Comparison of ENCODE assay signal across 23 cellular contexts in the genomic region with DNA sequence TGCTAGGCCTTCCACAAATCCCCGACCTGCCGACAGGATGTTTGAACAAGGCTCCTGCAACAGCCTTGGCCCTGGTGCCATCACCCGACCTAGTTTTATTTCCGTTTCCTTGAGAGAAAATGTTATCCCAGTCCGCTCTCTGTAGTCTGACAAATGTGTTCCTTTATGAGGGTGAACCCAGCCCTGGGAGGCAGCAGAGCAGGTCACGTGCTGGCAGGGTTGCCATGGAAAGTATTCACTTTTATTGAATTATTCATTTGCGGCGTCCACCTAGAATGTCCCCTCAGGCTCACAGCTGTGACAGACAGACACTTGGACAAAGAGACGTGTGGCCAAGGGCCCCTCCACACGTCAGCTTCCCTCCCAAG.
DNase-seq lines count a peak whose midpoint lies in the region; ATAC-seq and TF ChIP-seq lines count a peak whose summit lies in the region.
"Had no signal": no experiment of that assay in that cellular context is flagged by ENCODE, and none has a peak within 500 bp of the region (broad histone marks: within the 10 kb centered on the region; RNA-seq: fewer than 3 reads in every experiment).

No MANE protein-coding gene starts in this region.

- H4K5ac ChIP-seq in H9 (ENCODE audit: insufficient read length, low read depth, low read length), result no peak overlapping the region

- H3K56ac ChIP-seq in H9 (ENCODE audit: insufficient read length, low read depth, low read length), result no peak overlapping the region

- H2AK5ac ChIP-seq in H9 (ENCODE audit: insufficient read length, low read length), result no peak overlapping the region

- H3T11ph ChIP-seq in H9 (ENCODE audit: low read length), result no peak overlapping the region

- H2BK5ac ChIP-seq in H9 (ENCODE audit: insufficient read length, low read length), result no peak overlapping the region

- H4K8ac ChIP-seq in H9 (replicated peaks; ENCODE audit: insufficient read length, low read depth, low read length), result no peak overlapping the region

- H3K27me3 Mint-ChIP-seq in H9 (ENCODE audit: low read depth) (peaks cover 3% of the 10 kb centered on the region), progenitor cell of endocrine pancreas (peaks cover 42% of the 10 kb centered on the region)

- H3K23me2 ChIP-seq in H9 (ENCODE audit: insufficient read length, low read depth, low read length, poor library complexity, severe bottlenecking), result no peaks in the 10 kb centered on the region

- H3K27ac Mint-ChIP-seq in H9, result peak overlapping the region in 2 of 3 experiments; percentile 8 to 84; a peak in 2 of 7 replicates
- peak overlapping the region; percentile 10 for H3K27ac Mint-ChIP-seq in progenitor cell of endocrine pancreas
- H3K27ac Mint-ChIP-seq: CD4-positive, CD25-positive, alpha-beta regulatory T cell had no signal

- H4K20me1 ChIP-seq in H9 (ENCODE audit: control insufficient read depth, insufficient read depth, insufficient read length), result no peaks in the 10 kb centered on the region
- H4K20me1 ChIP-seq: BLaER1 had no signal

- H3K27ac ChIP-seq in H9 (ENCODE audit: insufficient read length, low read depth, low read length) (no peak overlapping the region), WERI-Rb-1 (peak overlapping the region; percentile 45)
- H3K27ac ChIP-seq: BLaER1 had no signal

- no peaks in the 10 kb centered on the region for H3K36me3 ChIP-seq in WERI-Rb-1
- H3K36me3 ChIP-seq: BLaER1 had no signal

- no CpG with 5 or more reads among the region's 10 CpGs for WGBS in H9 (ENCODE audit: extremely low coverage, insufficient read length, low lambda C conversion rate)

- H2BK12ac ChIP-seq in H9 (ENCODE audit: insufficient read length, low read depth, low read length), result no peak overlapping the region

- DNase-seq in H9 (no peak), WERI-Rb-1 (no peak), left kidney (ENCODE audit: low read depth, low spot score) (peak; percentile 63), progenitor cell of endocrine pancreas (ENCODE audit: low spot score, unreplicated experiment) (no peak), SKM-1 (lab: John Stamatoyannopoulos, UW; ENCODE audit: unreplicated experiment) (no peak), NCI-H2081 treated with DMSO at 0.1 percent for 48 hours (lab: John Stamatoyannopoulos, UW) (no peak), UCSD-AML1 (lab: John Stamatoyannopoulos, UW; ENCODE audit: unreplicated experiment) (no peak)
- DNase-seq: CD4-positive, CD25-positive, alpha-beta regulatory T cell; DMS153; DND-41; HCEC 1CT; Karpas-422; NCI-H1105; NCI-H1436 treated with DMSO at 0.1 percent for 48 hours; NCI-H2107; NCI-H446; NCI-H524 treated with DMSO at 0.1 percent for 48 hours; NCI-H774; PC-3; SK-N-SH had no signal

- H3K9me3 ChIP-seq in H9 (ENCODE audit: control insufficient read depth, low read depth, low read length) (no peaks in the 10 kb centered on the region), WERI-Rb-1 (ENCODE audit: severe bottlenecking) (no peaks in the 10 kb centered on the region)
- H3K9me3 ChIP-seq: BLaER1, SK-N-SH had no signal

- no peak for TF ChIP-seq CTCF in H9 (conservative IDR thresholded peaks at IDR 0.05)
- TF ChIP-seq CTCF in WERI-Rb-1 (IDR thresholded peaks at IDR 0.05; ENCODE audit: low read depth, low read length), result no peak
- no peak for TF ChIP-seq CTCF in progenitor cell of endocrine pancreas (IDR thresholded peaks at IDR 0.05; ENCODE audit: unreplicated experiment)

- peaks cover 5% of the 10 kb centered on the region; the same call in 1 of the 2 replicates for H3K4me1 ChIP-seq in H9 (ENCODE audit: insufficient read depth, low read length)

- no peaks in the 10 kb centered on the region for H3K36me3 Mint-ChIP-seq in H9 (ENCODE audit: insufficient read depth in 1 of 3, low read depth in 3 of 3)
- H3K36me3 Mint-ChIP-seq in progenitor cell of endocrine pancreas (ENCODE audit: insufficient read depth), result no peaks in the 10 kb centered on the region
- H3K36me3 Mint-ChIP-seq: CD4-positive, CD25-positive, alpha-beta regulatory T cell had no signal

- H2BK120ac ChIP-seq in H9 (ENCODE audit: low read depth, low read length, poor library complexity, severe bottlenecking), result no peak overlapping the region

- H3K79me1 ChIP-seq in H9 (ENCODE audit: insufficient read depth, low read depth, low read length, poor library complexity, severe bottlenecking), result no peaks in the 10 kb centered on the region

- H4K91ac ChIP-seq in H9 (ENCODE audit: insufficient read length, low read depth, low read length), result no peak overlapping the region

- H3K4me3 ChIP-seq in WERI-Rb-1 (ENCODE audit: low read depth, low read length), result no peak overlapping the region
- H3K4me3 ChIP-seq: BLaER1 had no signal

- peaks cover 35 to 39% of the 10 kb centered on the region in 2 experiments for H3K4me1 Mint-ChIP-seq in H9
- peaks cover 4% of the 10 kb centered on the region for H3K4me1 Mint-ChIP-seq in progenitor cell of endocrine pancreas (ENCODE audit: low read depth)
- H3K4me1 Mint-ChIP-seq: CD4-positive, CD25-positive, alpha-beta regulatory T cell had no signal

- H3K23ac ChIP-seq in H9 (ENCODE audit: insufficient read length, low read depth, low read length), result no peak overlapping the region

- no peaks in the 10 kb centered on the region for H3K27me3 ChIP-seq in H9 (ENCODE audit: insufficient read depth, low read length)
- no peaks in the 10 kb centered on the region for H3K27me3 ChIP-seq in WERI-Rb-1 (ENCODE audit: insufficient read depth, low read depth, severe bottlenecking)
- H3K27me3 ChIP-seq: BLaER1 had no signal

- no peak overlapping the region for H3K18ac ChIP-seq in H9 (ENCODE audit: insufficient read length, low read depth, low read length)

- no peak overlapping the region for H2AFZ ChIP-seq in H9 (ENCODE audit: low read length)

- H2BK20ac ChIP-seq in H9 (ENCODE audit: low read depth, low read length, poor library complexity, severe bottlenecking), result no peak overlapping the region

- no peak overlapping the region for H3K9ac ChIP-seq in H9 (ENCODE audit: extremely low read depth, insufficient read length, low read length)
- H3K9ac ChIP-seq: BLaER1, SK-N-SH had no signal

- H3K4me3 Mint-ChIP-seq in H9, result no peak overlapping the region; a peak in 1 of 5 replicates
- H3K4me3 Mint-ChIP-seq in progenitor cell of endocrine pancreas (ENCODE audit: low read depth), result no peak overlapping the region
- H3K4me3 Mint-ChIP-seq: CD4-positive, CD25-positive, alpha-beta regulatory T cell had no signal

- no peak overlapping the region for H2BK15ac ChIP-seq in H9 (ENCODE audit: low read depth, low read length)

- H3K14ac ChIP-seq in H9 (ENCODE audit: insufficient read depth, low read length), result peak overlapping the region; percentile 46; the same call in 1 of the 2 replicates

- no peaks in the 10 kb centered on the region for H3K79me2 ChIP-seq in H9 (ENCODE audit: insufficient read depth, low read length)

- no peak overlapping the region for H3K4ac ChIP-seq in H9 (ENCODE audit: low read depth, low read length)

- ATAC-seq in GM21576 (IDR thresholded peaks at IDR 0.05; ENCODE audit: unreplicated experiment), result no peak
- ATAC-seq: HepG2, PC-3 had no signal

- no peaks in the 10 kb centered on the region for H3K9me3 Mint-ChIP-seq in H9
- no peaks in the 10 kb centered on the region for H3K9me3 Mint-ChIP-seq in progenitor cell of endocrine pancreas (ENCODE audit: low read depth)
- H3K9me3 Mint-ChIP-seq: CD4-positive, CD25-positive, alpha-beta regulatory T cell had no signal

- no peak overlapping the region for H3K4me2 ChIP-seq in H9 (ENCODE audit: insufficient read depth, insufficient read length, low read length)
- H3K4me2 ChIP-seq: BLaER1, SK-N-SH had no signal
